ENCODE assay signal across 9 cellular contexts in genomic region chr15:67838789-67839332, GRCh38. TPM values are rescaled to one million over a fixed set of nuclear protein-coding genes. Genes with fewer than 3 reads are reported as not detected.
A peak's percentile ranks its signal among the peaks of the same experiment; 100 is the strongest.
DNase-seq lines count a peak whose midpoint lies in the region; ATAC-seq and TF ChIP-seq lines count a peak whose summit lies in the region.
"Had no signal": no experiment of that assay in that cellular context is flagged by ENCODE, and none has a peak within 500 bp of the region (broad histone marks: within the 10 kb centered on the region; RNA-seq: fewer than 3 reads in every experiment).

No MANE protein-coding gene starts in this region.

- H3K4me1 Mint-ChIP-seq in IgD-negative memory B cell: peaks cover 19 to 31% (median 28%) of the 10 kb centered on the region in 3 donors
- peaks cover 45% of the 10 kb centered on the region for H3K4me1 Mint-ChIP-seq in activated CD8-positive, alpha-beta T cell treated with anti-CD3 and anti-CD28 coated beads, Interleukin-2, amount 10 ng/mL, durations not matched to agents 7 days and 5 days (ENCODE audit: low read depth)

- DNase-seq in CD1c-positive myeloid dendritic cell (ENCODE audit: extremely low spot score): peak; percentile 68
- no peak for DNase-seq in activated CD8-positive, alpha-beta T cell treated with anti-CD3 and anti-CD28 coated beads, Interleukin-2, amount 10 ng/mL, durations not matched to agents 7 days and 5 days
- peak; percentile 69 to 87 for DNase-seq in cardiac muscle cell (ENCODE audit: low read depth in 1 of 2, low spot score in 1 of 2)
- peak; percentile 96 for DNase-seq in osteoblast (ENCODE audit: insufficient read length, low spot score, missing footprints)
- no peak for DNase-seq in OCI-M2 (lab: John Stamatoyannopoulos, UW; ENCODE audit: unreplicated experiment)
- DNase-seq in RPMI8226: no peak
- DNase-seq in activated naive CD4-positive, alpha-beta T cell (lab: John Stamatoyannopoulos, UW): no peak

- H3K79me2 ChIP-seq in osteoblast (ENCODE audit: insufficient read depth, low read length): no peaks in the 10 kb centered on the region

- no peak overlapping the region for H3K27ac ChIP-seq in cardiac muscle cell
- no peak overlapping the region for H3K27ac ChIP-seq in osteoblast (ENCODE audit: low read depth, low read length)

- no peaks in the 10 kb centered on the region for H4K20me1 ChIP-seq in osteoblast (ENCODE audit: insufficient read depth, low read length)

- H3K4me1 ChIP-seq in cardiac muscle cell (ENCODE audit: low read depth): peaks cover 25% of the 10 kb centered on the region
- H3K4me1 ChIP-seq in osteoblast (ENCODE audit: insufficient read depth, low read length): peaks cover 38% of the 10 kb centered on the region

- peak overlapping the region; percentile 63 to 95 (median 82) for H3K4me3 Mint-ChIP-seq in IgD-negative memory B cell
- H3K4me3 Mint-ChIP-seq in activated CD8-positive, alpha-beta T cell treated with anti-CD3 and anti-CD28 coated beads, Interleukin-2, amount 10 ng/mL, durations not matched to agents 7 days and 5 days: peak overlapping the region; percentile 34

- H3K36me3 ChIP-seq in cardiac muscle cell (no peaks in the 10 kb centered on the region), osteoblast (ENCODE audit: insufficient read depth, low read length) (no peaks in the 10 kb centered on the region)

- H3K27me3 ChIP-seq in cardiac muscle cell: peaks cover 52% of the 10 kb centered on the region
- H3K27me3 ChIP-seq in osteoblast (ENCODE audit: insufficient read depth, low read length): peaks cover 34% of the 10 kb centered on the region

- peak overlapping the region in 2 of 3 donors; percentile 98 to 100 for H3K27ac Mint-ChIP-seq in IgD-negative memory B cell
- no peak overlapping the region for H3K27ac Mint-ChIP-seq in activated CD8-positive, alpha-beta T cell treated with anti-CD3 and anti-CD28 coated beads, Interleukin-2, amount 10 ng/mL, durations not matched to agents 7 days and 5 days

- CTCF ChIA-PET in activated CD8-positive, alpha-beta T cell treated with anti-CD3 and anti-CD28 coated beads, Interleukin-2, amount 10 ng/mL, durations not matched to agents 7 days and 5 days (lab: Charles Lee): interaction anchor here (1.4 kb wide), 1 partner anchor 337 kb away, joined by 6 read pairs; no protein-coding TSS in a partner anchor

- peak overlapping the region; percentile 83 for H2AFZ ChIP-seq in osteoblast (ENCODE audit: low read length)

- H3K27me3 Mint-ChIP-seq in IgD-negative memory B cell: peaks cover 21% of the 10 kb centered on the region
- H3K27me3 Mint-ChIP-seq in activated CD8-positive, alpha-beta T cell treated with anti-CD3 and anti-CD28 coated beads, Interleukin-2, amount 10 ng/mL, durations not matched to agents 7 days and 5 days (ENCODE audit: low read depth): peaks cover 36% of the 10 kb centered on the region

- no peak for ATAC-seq in activated CD8-positive, alpha-beta T cell treated with anti-CD3 and anti-CD28 coated beads, Interleukin-2, amount 10 ng/mL, durations not matched to agents 7 days and 5 days

- peak overlapping the region; percentile 98 for H3K4me2 ChIP-seq in osteoblast (ENCODE audit: insufficient read depth, low read length)

- POLR2A ChIA-PET in activated CD8-positive, alpha-beta T cell treated with anti-CD3 and anti-CD28 coated beads, Interleukin-2, amount 10 ng/mL, durations not matched to agents 7 days and 5 days (lab: Charles Lee): no interaction called here

- H3K36me3 Mint-ChIP-seq in IgD-negative memory B cell: peaks cover 2% of the 10 kb centered on the region
- peaks cover 4% of the 10 kb centered on the region for H3K36me3 Mint-ChIP-seq in activated CD8-positive, alpha-beta T cell treated with anti-CD3 and anti-CD28 coated beads, Interleukin-2, amount 10 ng/mL, durations not matched to agents 7 days and 5 days (ENCODE audit: low read depth)

- peak overlapping the region; percentile 96 for H3K4me3 ChIP-seq in cardiac muscle cell
- H3K4me3 ChIP-seq in osteoblast (ENCODE audit: insufficient read depth, low read length): peak overlapping the region; percentile 86

- no peaks in the 10 kb centered on the region for H3K9me3 ChIP-seq in cardiac muscle cell (ENCODE audit: low read depth)
- no peaks in the 10 kb centered on the region for H3K9me3 ChIP-seq in osteoblast (ENCODE audit: low read depth, low read length)

- TF ChIP-seq CTCF in cardiac muscle cell (IDR thresholded peaks at IDR 0.05; ENCODE audit: low read depth, low read length): no peak
- TF ChIP-seq CTCF in osteoblast (IDR thresholded peaks at IDR 0.05; ENCODE audit: extremely low read depth, low read depth, low read length): no peak

- peaks cover 0 to 4% (median 0%) of the 10 kb centered on the region in 3 donors for H3K9me3 Mint-ChIP-seq in IgD-negative memory B cell
- H3K9me3 Mint-ChIP-seq in activated CD8-positive, alpha-beta T cell treated with anti-CD3 and anti-CD28 coated beads, Interleukin-2, amount 10 ng/mL, durations not matched to agents 7 days and 5 days (ENCODE audit: insufficient read depth): no peaks in the 10 kb centered on the region

RNA-seq across cellular contexts. Expression of gene RNU6-1, which starts 1.0 kb away (rescaled TPM):
- polyA plus RNA-seq in IgD-negative memory B cell (not detected), cardiac muscle cell (not detected in 2 replicates)
- not detected for total RNA-seq in activated CD8-positive, alpha-beta T cell treated with anti-CD3 and anti-CD28 coated beads, Interleukin-2, amount 10 ng/mL, durations not matched to agents 7 days and 5 days
- total RNA-seq in cardiac muscle cell (not detected in 2 replicates), osteoblast (not detected in 2 replicates)
- total RNA-seq: HT1080 had no signal

RNA-seq across cellular contexts. Expression of gene SKOR1, which starts 13.6 kb away (rescaled TPM):
- polyA plus RNA-seq in IgD-negative memory B cell: not detected
- total RNA-seq in activated CD8-positive, alpha-beta T cell treated with anti-CD3 and anti-CD28 coated beads, Interleukin-2, amount 10 ng/mL, durations not matched to agents 7 days and 5 days: under 1 TPM; 0.21 to 0.32 TPM
- total RNA-seq in cardiac muscle cell: 0.85 and 1.1 TPM in 2 replicates
- polyA plus RNA-seq in cardiac muscle cell: 0.24 TPM in 1 of 2 replicates, not detected in the other
- total RNA-seq in osteoblast: 0.29 and 0.36 TPM in 2 replicates
- total RNA-seq: HT1080 had no signal

Comparison
In these comparisons a context has a peak if more than half of its experiments do, and no peak if none do; other contexts are left out.
1. DNase-seq: peak in CD1c-positive myeloid dendritic cell (single experiment), cardiac muscle cell (2 of 2) and osteoblast (single experiment); none in activated CD8-positive, alpha-beta T cell treated with anti-CD3 and anti-CD28 coated beads, Interleukin-2, amount 10 ng/mL, durations not matched to agents 7 days and 5 days (single experiment), OCI-M2 (single experiment), RPMI8226 (single experiment) and activated naive CD4-positive, alpha-beta T cell (0 of 4).